ENCODE assay signal across 1 cellular context in the genomic region with DNA sequence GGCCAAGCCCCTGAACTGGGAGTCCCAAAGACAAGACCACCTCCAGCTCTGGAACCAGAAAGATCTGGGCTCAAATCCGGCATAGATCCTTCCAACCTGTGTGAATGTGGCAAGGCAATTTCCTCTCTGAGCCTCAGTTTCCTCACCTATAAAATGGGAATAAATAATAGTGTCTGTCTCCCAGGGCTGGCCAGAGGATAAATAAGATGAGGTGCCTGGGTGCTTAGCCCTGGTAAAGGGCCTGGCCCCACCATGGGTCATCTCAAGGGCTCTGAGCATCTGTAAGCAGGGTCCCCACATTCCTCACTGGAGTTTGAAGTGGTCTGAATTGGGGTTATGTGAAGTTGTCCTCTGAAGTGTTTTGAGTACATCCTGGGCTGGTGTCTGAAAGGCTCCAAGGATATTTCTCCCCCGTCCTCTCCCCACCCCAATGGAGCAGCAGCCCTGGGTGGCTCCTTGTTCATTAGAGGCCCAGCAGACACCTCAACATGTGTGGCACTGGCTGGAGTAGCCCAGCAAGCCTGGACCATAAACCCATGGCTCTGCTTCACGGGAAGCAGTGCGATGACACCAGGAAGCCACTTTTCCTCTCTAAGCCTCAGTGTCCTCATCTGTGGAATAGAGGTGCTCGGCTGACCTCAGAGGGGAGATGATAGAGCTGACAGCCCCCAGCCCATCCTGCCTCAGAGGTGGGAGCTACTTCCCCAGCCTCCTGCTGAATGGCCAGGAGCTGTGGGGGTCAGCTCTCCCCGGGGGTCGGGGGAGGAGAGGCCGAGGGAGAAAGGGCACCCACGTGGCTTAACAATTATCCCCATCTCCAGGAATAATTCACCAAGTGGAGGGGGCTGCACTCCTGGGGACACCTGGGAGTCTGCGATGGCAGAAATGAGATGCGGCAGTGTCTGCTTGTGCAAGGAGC.
TF ChIP-seq lines count a peak whose summit lies in the region.

No MANE protein-coding gene starts in this region.

TF ChIP-seq in HepG2, 621 proteins besides CTCF, POLR2A, EP300 and RAD21 (continued from another document and continues in another):
- TF ChIP-seq, protein P1, sequence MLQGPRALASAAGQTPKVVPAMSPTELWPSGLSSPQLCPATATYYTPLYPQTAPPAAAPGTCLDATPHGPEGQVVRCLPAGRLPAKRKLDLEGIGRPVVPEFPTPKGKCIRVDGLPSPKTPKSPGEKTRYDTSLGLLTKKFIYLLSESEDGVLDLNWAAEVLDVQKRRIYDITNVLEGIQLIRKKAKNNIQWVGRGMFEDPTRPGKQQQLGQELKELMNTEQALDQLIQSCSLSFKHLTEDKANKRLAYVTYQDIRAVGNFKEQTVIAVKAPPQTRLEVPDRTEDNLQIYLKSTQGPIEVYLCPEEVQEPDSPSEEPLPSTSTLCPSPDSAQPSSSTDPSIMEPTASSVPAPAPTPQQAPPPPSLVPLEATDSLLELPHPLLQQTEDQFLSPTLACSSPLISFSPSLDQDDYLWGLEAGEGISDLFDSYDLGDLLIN (CRISPR knock-in tag; IDR thresholded peaks at IDR 0.05; ENCODE audit: borderline replicate concordance), result peak; percentile 51; the same call in 1 of the 2 replicates
- TF ChIP-seq NFKB2 (CRISPR knock-in tag; IDR thresholded peaks at IDR 0.05; ENCODE audit: borderline replicate concordance), result peak; percentile 53; the same call in 1 of the 2 replicates
- peak; percentile 16; the same call in 1 of the 2 replicates for TF ChIP-seq ZNF33B (CRISPR knock-in tag; IDR thresholded peaks at IDR 0.05)
- peak; percentile 9 for TF ChIP-seq ZEB1 (IDR thresholded peaks at IDR 0.05; ENCODE audit: insufficient replicate concordance, low read depth)
- TF ChIP-seq ZNF230 (CRISPR knock-in tag; IDR thresholded peaks at IDR 0.05), result no peak
- TF ChIP-seq TCF12 (IDR thresholded peaks at IDR 0.05), result no peak
- TF ChIP-seq TCF12 (CRISPR knock-in tag; IDR thresholded peaks at IDR 0.05), result 0 out of 2 replicates have a peak, but pooled peaks have one; percentile 3
- TF ChIP-seq PAX8 (CRISPR knock-in tag; IDR thresholded peaks at IDR 0.05; ENCODE audit: borderline replicate concordance), result peak; percentile 3; the same call in 1 of the 2 replicates
- no peak for TF ChIP-seq GATAD1 (CRISPR knock-in tag; IDR thresholded peaks at IDR 0.05)
- 0 out of 2 replicates have a peak, but pooled peaks have one; percentile 1 for TF ChIP-seq SPEN (CRISPR knock-in tag; IDR thresholded peaks at IDR 0.05; ENCODE audit: low read depth)
- peak; percentile 32; the same call in 1 of the 2 replicates for TF ChIP-seq KLF12 (CRISPR knock-in tag; IDR thresholded peaks at IDR 0.05; ENCODE audit: borderline replicate concordance)
- TF ChIP-seq CHD4 (IDR thresholded peaks at IDR 0.05; ENCODE audit: borderline replicate concordance, low read length), result 0 out of 2 replicates have a peak, but pooled peaks have one; percentile 32
- TF ChIP-seq BCL6 (CRISPR knock-in tag; IDR thresholded peaks at IDR 0.05), result 0 out of 2 replicates have a peak, but pooled peaks have one; percentile 21
- TF ChIP-seq ZNF441 (CRISPR knock-in tag; IDR thresholded peaks at IDR 0.05; ENCODE audit: borderline replicate concordance), result peak; percentile 8; the same call in 1 of the 2 replicates
- 0 out of 2 replicates have a peak, but pooled peaks have one; percentile 13 for TF ChIP-seq ZNF83 (CRISPR knock-in tag; IDR thresholded peaks at IDR 0.05; ENCODE audit: borderline replicate concordance)
- 0 out of 2 replicates have a peak, but pooled peaks have one; percentile 39 for TF ChIP-seq ZNF816 (CRISPR knock-in tag; IDR thresholded peaks at IDR 0.05; ENCODE audit: borderline replicate concordance)
- TF ChIP-seq MZF1 (CRISPR knock-in tag; IDR thresholded peaks at IDR 0.05; ENCODE audit: borderline replicate concordance), result no peak
- TF ChIP-seq, protein P2, sequence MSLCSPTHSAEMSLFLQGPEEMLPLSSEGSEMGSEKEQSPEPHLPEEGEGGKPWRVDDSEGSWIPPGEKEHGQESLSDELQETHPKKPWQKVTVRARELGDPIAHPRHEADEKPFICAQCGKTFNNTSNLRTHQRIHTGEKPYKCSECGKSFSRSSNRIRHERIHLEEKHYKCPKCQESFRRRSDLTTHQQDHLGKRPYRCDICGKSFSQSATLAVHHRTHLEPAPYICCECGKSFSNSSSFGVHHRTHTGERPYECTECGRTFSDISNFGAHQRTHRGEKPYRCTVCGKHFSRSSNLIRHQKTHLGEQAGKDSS (CRISPR knock-in tag; IDR thresholded peaks at IDR 0.05; ENCODE audit: borderline replicate concordance, low read depth), result no peak
- TF ChIP-seq HIVEP1 (CRISPR knock-in tag; IDR thresholded peaks at IDR 0.05), result 0 out of 2 replicates have a peak, but pooled peaks have one; percentile 6
- TF ChIP-seq, protein P3, sequence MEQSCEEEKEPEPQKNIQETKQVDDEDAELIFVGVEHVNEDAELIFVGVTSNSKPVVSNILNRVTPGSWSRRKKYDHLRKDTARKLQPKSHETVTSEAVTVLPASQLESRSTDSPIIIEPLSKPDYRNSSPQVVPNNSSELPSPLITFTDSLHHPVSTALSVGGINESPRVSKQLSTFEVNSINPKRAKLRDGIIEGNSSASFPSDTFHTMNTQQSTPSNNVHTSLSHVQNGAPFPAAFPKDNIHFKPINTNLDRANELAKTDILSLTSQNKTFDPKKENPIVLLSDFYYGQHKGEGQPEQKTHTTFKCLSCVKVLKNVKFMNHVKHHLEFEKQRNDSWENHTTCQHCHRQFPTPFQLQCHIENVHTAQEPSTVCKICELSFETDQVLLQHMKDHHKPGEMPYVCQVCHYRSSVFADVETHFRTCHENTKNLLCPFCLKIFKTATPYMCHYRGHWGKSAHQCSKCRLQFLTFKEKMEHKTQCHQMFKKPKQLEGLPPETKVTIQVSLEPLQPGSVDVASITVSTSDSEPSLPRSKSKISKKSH (CRISPR knock-in tag; IDR thresholded peaks at IDR 0.05; ENCODE audit: borderline replicate concordance), result 0 out of 2 replicates have a peak, but pooled peaks have one; percentile 46
- TF ChIP-seq EZH2 (conservative IDR thresholded peaks at IDR 0.05; ENCODE audit: low read depth, low read length), result no peak
- no peak for TF ChIP-seq PTBP1 (IDR thresholded peaks at IDR 0.05; ENCODE audit: low read depth, low read length, poor library complexity, severe bottlenecking)
- TF ChIP-seq ETV6 (CRISPR knock-in tag; conservative IDR thresholded peaks at IDR 0.05), result 0 out of 2 replicates have a peak, but pooled peaks have one; percentile 21
- TF ChIP-seq ZNF468 (CRISPR knock-in tag; IDR thresholded peaks at IDR 0.05), result 0 out of 2 replicates have a peak, but pooled peaks have one; percentile 47
- peak; percentile 83; the same call in 1 of the 2 replicates for TF ChIP-seq ZNF225 (CRISPR knock-in tag; IDR thresholded peaks at IDR 0.05)
- no peak for TF ChIP-seq ZNF317 (CRISPR knock-in tag; IDR thresholded peaks at IDR 0.05)
- no peak for TF ChIP-seq NFATC3 (CRISPR knock-in tag; IDR thresholded peaks at IDR 0.05)
- TF ChIP-seq, protein P4, sequence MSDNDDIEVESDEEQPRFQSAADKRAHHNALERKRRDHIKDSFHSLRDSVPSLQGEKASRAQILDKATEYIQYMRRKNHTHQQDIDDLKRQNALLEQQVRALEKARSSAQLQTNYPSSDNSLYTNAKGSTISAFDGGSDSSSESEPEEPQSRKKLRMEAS (IDR thresholded peaks at IDR 0.05), result peak; percentile 35; the same call in 1 of the 2 replicates
- TF ChIP-seq ZNF558 (CRISPR knock-in tag; IDR thresholded peaks at IDR 0.05; ENCODE audit: borderline replicate concordance), result 0 out of 2 replicates have a peak, but pooled peaks have one; percentile 16
- TF ChIP-seq SRY (CRISPR knock-in tag; IDR thresholded peaks at IDR 0.05), result peak; percentile 3; the same call in 1 of the 2 replicates
- TF ChIP-seq, protein P5, sequence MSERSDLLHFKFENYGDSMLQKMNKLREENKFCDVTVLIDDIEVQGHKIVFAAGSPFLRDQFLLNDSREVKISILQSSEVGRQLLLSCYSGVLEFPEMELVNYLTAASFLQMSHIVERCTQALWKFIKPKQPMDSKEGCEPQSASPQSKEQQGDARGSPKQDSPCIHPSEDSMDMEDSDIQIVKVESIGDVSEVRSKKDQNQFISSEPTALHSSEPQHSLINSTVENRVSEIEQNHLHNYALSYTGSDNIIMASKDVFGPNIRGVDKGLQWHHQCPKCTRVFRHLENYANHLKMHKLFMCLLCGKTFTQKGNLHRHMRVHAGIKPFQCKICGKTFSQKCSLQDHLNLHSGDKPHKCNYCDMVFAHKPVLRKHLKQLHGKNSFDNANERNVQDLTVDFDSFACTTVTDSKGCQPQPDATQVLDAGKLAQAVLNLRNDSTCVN (CRISPR knock-in tag; IDR thresholded peaks at IDR 0.05; ENCODE audit: borderline replicate concordance), result no peak
- TF ChIP-seq, protein P6, sequence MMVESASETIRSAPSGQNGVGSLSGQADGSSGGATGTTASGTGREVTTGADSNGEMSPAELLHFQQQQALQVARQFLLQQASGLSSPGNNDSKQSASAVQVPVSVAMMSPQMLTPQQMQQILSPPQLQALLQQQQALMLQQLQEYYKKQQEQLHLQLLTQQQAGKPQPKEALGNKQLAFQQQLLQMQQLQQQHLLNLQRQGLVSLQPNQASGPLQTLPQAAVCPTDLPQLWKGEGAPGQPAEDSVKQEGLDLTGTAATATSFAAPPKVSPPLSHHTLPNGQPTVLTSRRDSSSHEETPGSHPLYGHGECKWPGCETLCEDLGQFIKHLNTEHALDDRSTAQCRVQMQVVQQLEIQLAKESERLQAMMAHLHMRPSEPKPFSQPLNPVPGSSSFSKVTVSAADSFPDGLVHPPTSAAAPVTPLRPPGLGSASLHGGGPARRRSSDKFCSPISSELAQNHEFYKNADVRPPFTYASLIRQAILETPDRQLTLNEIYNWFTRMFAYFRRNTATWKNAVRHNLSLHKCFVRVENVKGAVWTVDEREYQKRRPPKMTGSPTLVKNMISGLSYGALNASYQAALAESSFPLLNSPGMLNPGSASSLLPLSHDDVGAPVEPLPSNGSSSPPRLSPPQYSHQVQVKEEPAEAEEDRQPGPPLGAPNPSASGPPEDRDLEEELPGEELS (CRISPR knock-in tag; IDR thresholded peaks at IDR 0.05), result no peak
- no peak for TF ChIP-seq CAMTA2 (CRISPR knock-in tag; IDR thresholded peaks at IDR 0.05; ENCODE audit: borderline replicate concordance)
- TF ChIP-seq, protein P7, sequence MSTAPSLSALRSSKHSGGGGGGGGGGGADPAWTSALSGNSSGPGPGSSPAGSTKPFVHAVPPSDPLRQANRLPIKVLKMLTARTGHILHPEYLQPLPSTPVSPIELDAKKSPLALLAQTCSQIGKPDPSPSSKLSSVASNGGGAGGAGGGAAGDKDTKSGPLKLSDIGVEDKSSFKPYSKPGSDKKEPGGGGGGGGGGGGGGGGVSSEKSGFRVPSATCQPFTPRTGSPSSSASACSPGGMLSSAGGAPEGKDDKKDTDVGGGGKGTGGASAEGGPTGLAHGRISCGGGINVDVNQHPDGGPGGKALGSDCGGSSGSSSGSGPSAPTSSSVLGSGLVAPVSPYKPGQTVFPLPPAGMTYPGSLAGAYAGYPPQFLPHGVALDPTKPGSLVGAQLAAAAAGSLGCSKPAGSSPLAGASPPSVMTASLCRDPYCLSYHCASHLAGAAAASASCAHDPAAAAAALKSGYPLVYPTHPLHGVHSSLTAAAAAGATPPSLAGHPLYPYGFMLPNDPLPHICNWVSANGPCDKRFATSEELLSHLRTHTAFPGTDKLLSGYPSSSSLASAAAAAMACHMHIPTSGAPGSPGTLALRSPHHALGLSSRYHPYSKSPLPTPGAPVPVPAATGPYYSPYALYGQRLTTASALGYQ (CRISPR knock-in tag; IDR thresholded peaks at IDR 0.05), result 0 out of 2 replicates have a peak, but pooled peaks have one; percentile 18
- TF ChIP-seq MED1 (CRISPR knock-in tag; IDR thresholded peaks at IDR 0.05), result peak; percentile 49; the same call in 1 of the 2 replicates
- TF ChIP-seq KDM5A (IDR thresholded peaks at IDR 0.05; ENCODE audit: borderline replicate concordance, low read length), result 0 out of 2 replicates have a peak, but pooled peaks have one; percentile 23
- peak; percentile 45; the same call in 1 of the 2 replicates for TF ChIP-seq ZNF564 (CRISPR knock-in tag; IDR thresholded peaks at IDR 0.05)
- TF ChIP-seq, protein P8, sequence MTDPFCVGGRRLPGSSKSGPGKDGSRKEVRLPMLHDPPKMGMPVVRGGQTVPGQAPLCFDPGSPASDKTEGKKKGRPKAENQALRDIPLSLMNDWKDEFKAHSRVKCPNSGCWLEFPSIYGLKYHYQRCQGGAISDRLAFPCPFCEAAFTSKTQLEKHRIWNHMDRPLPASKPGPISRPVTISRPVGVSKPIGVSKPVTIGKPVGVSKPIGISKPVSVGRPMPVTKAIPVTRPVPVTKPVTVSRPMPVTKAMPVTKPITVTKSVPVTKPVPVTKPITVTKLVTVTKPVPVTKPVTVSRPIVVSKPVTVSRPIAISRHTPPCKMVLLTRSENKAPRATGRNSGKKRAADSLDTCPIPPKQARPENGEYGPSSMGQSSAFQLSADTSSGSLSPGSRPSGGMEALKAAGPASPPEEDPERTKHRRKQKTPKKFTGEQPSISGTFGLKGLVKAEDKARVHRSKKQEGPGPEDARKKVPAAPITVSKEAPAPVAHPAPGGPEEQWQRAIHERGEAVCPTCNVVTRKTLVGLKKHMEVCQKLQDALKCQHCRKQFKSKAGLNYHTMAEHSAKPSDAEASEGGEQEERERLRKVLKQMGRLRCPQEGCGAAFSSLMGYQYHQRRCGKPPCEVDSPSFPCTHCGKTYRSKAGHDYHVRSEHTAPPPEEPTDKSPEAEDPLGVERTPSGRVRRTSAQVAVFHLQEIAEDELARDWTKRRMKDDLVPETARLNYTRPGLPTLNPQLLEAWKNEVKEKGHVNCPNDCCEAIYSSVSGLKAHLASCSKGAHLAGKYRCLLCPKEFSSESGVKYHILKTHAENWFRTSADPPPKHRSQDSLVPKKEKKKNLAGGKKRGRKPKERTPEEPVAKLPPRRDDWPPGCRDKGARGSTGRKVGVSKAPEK (CRISPR knock-in tag; IDR thresholded peaks at IDR 0.05; ENCODE audit: borderline replicate concordance), result 0 out of 2 replicates have a peak, but pooled peaks have one; percentile 44
- TF ChIP-seq, protein P9, sequence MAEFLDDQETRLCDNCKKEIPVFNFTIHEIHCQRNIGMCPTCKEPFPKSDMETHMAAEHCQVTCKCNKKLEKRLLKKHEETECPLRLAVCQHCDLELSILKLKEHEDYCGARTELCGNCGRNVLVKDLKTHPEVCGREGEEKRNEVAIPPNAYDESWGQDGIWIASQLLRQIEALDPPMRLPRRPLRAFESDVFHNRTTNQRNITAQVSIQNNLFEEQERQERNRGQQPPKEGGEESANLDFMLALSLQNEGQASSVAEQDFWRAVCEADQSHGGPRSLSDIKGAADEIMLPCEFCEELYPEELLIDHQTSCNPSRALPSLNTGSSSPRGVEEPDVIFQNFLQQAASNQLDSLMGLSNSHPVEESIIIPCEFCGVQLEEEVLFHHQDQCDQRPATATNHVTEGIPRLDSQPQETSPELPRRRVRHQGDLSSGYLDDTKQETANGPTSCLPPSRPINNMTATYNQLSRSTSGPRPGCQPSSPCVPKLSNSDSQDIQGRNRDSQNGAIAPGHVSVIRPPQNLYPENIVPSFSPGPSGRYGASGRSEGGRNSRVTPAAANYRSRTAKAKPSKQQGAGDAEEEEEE (CRISPR knock-in tag; IDR thresholded peaks at IDR 0.05; ENCODE audit: borderline replicate concordance), result 0 out of 2 replicates have a peak, but pooled peaks have one; percentile 1
- TF ChIP-seq MATR3 (CRISPR knock-in tag; IDR thresholded peaks at IDR 0.05), result no peak
- TF ChIP-seq ZNF329 (CRISPR knock-in tag; IDR thresholded peaks at IDR 0.05; ENCODE audit: low read depth), result no peak
- TF ChIP-seq JUND (CRISPR knock-in tag; IDR thresholded peaks at IDR 0.05), result no peak
- TF ChIP-seq RBM22 (optimal IDR thresholded peaks at IDR 0.05; ENCODE audit: low read length), result peak; percentile 90
